9 cellular contexts compared by ENCODE assay signal in genomic region chr3:188348445-188349244, GRCh38.
DNase-seq lines count a peak whose midpoint lies in the region; ATAC-seq, FAIRE-seq and TF ChIP-seq lines count a peak whose summit lies in the region.
"Had no signal": no experiment of that assay in that cellular context is flagged by ENCODE, and none has a peak within 500 bp of the region (broad histone marks: within the 10 kb centered on the region; RNA-seq: fewer than 3 reads in every experiment).

No MANE protein-coding gene starts in this region.

- H3K36me3 ChIP-seq in MG63 (no peaks in the 10 kb centered on the region), H1 (ENCODE audit: control insufficient read depth in 2 of 4, insufficient read depth in 4 of 4, low read length in 3 of 4) (no peaks in the 10 kb centered on the region), mesendoderm (ENCODE audit: control insufficient read depth, insufficient read depth, low read length) (no peaks in the 10 kb centered on the region), neural progenitor cell (no peaks in the 10 kb centered on the region)

- H2BK12ac ChIP-seq in H1 (ENCODE audit: low read depth, low read length) = no peak overlapping the region

- H3K18ac ChIP-seq in H1 (ENCODE audit: extremely low read depth, low read length) (no peak overlapping the region), mesendoderm (ENCODE audit: low read length) (no peak overlapping the region)

- H3K9me3 Mint-ChIP-seq in neural progenitor cell = no peaks in the 10 kb centered on the region

- H3K9ac ChIP-seq in H1 (replicated peaks in 1 of 4; ENCODE audit: extremely low read depth in 1 of 4, low read depth in 3 of 4, low read length in 3 of 4) (no peak overlapping the region), mesendoderm (ENCODE audit: low read length) (no peak overlapping the region), neural progenitor cell (no peak overlapping the region)
- H3K9ac ChIP-seq: parathyroid adenoma had no signal

- CTCF ChIA-PET in AG04449 (lab: Yijun Ruan, JAX) = interaction anchor here (2.9 kb wide), 1 partner anchor 608 kb away, joined by 20 read pairs; no protein-coding TSS in a partner anchor
- CTCF ChIA-PET in H1 (lab: Charles Lee; ENCODE audit: partially characterized antibody) = interaction anchor here (0.7 to 2.3 kb wide), 7 partner anchors 11 to 464 kb away, joined by 4 to 12 read pairs (median 5); no protein-coding TSS in a partner anchor

- FAIRE-seq in H1 (lab: Jason Lieb, UNC) = no peak

- TF ChIP-seq CTCF in AG04449 (IDR thresholded peaks at IDR 0.05; ENCODE audit: insufficient read depth, low read length, missing control alignments) (no peak), H1 (IDR thresholded peaks at IDR 0.05; ENCODE audit: control extremely low read depth in 1 of 3, insufficient read depth in 1 of 3, low read depth in 1 of 3, low read length in 3 of 3) (no peak), neural progenitor cell (IDR thresholded peaks at IDR 0.05) (no peak)

- H4K91ac ChIP-seq in H1 (replicated peaks; ENCODE audit: insufficient read length, low read length) = no peak overlapping the region

- H3K4me1 Mint-ChIP-seq in neural progenitor cell = peaks cover 19% of the 10 kb centered on the region

- H4K20me1 ChIP-seq in H1 (replicated peaks in 1 of 2; ENCODE audit: control insufficient read depth in 1 of 2, insufficient read depth in 2 of 2, low read length in 2 of 2) = no peaks in the 10 kb centered on the region
- H4K20me1 ChIP-seq in neural progenitor cell (ENCODE audit: low read depth) = no peaks in the 10 kb centered on the region

- no peak overlapping the region for H2AFZ ChIP-seq in H1 (ENCODE audit: low read length)
- no peak overlapping the region for H2AFZ ChIP-seq in neural progenitor cell (replicated peaks)
- H2AFZ ChIP-seq: parathyroid adenoma had no signal

- H3K23ac ChIP-seq in H1 (ENCODE audit: insufficient read length) (no peak overlapping the region), mesendoderm (ENCODE audit: low read length) (no peak overlapping the region)

- peaks cover 7% of the 10 kb centered on the region for H3K27me3 Mint-ChIP-seq in neural progenitor cell (ENCODE audit: insufficient read depth, low read depth)

- no peaks in the 10 kb centered on the region for H3K36me3 Mint-ChIP-seq in neural progenitor cell

- no peak overlapping the region for H3K27ac Mint-ChIP-seq in neural progenitor cell

- H3K4ac ChIP-seq in H1 (replicated peaks; ENCODE audit: insufficient read length, low read depth, low read length) (no peak overlapping the region), mesendoderm (ENCODE audit: low read depth, low read length) (no peak overlapping the region)

- no peaks in the 10 kb centered on the region for H3F3A ChIP-seq in neural progenitor cell (ENCODE audit: low read depth)

- H3K56ac ChIP-seq in H1 (replicated peaks; ENCODE audit: insufficient read length, low read depth, low read length) (no peak overlapping the region), mesendoderm (ENCODE audit: low read length) (no peak overlapping the region)

- no peak for TF ChIP-seq POLR2A in H1 (IDR thresholded peaks at IDR 0.05; ENCODE audit: control extremely low read depth in 1 of 2, low read depth in 2 of 2, low read length in 2 of 2)

- no peaks in the 10 kb centered on the region for H3K23me2 ChIP-seq in H1 (ENCODE audit: low read depth, low read length)

- no peaks in the 10 kb centered on the region for H3K79me1 ChIP-seq in H1 (ENCODE audit: low read depth, low read length)
- peaks cover 3% of the 10 kb centered on the region for H3K79me1 ChIP-seq in mesendoderm (ENCODE audit: low read length)

- H3K9me3 ChIP-seq in MG63 = no peaks in the 10 kb centered on the region
- H3K9me3 ChIP-seq in H1 (ENCODE audit: insufficient read depth in 2 of 2, low read depth in 1 of 2, low read length in 1 of 2) = no peaks in the 10 kb centered on the region
- H3K9me3 ChIP-seq in neural progenitor cell (ENCODE audit: low read depth) = no peaks in the 10 kb centered on the region

- H3K14ac ChIP-seq in H1 (ENCODE audit: insufficient read length) = no peak overlapping the region

- no peak overlapping the region for H3K4me2 ChIP-seq in H1 (ENCODE audit: insufficient read depth in 1 of 2, low read depth in 2 of 2, low read length in 2 of 2)
- H3K4me2 ChIP-seq in mesendoderm (ENCODE audit: low read length) = no peak overlapping the region
- no peak overlapping the region for H3K4me2 ChIP-seq in neural progenitor cell

- TF ChIP-seq RAD21 in H1 (IDR thresholded peaks at IDR 0.05 in 1 of 2, conservative IDR thresholded peaks at IDR 0.05 in 1 of 2; ENCODE audit: low read depth in 2 of 2, low read length in 2 of 2) = no peak

- H3K4me1 ChIP-seq in H1 (replicated peaks in 1 of 4; ENCODE audit: control insufficient read depth in 3 of 4, insufficient read depth in 4 of 4, low read length in 3 of 4) (no peaks in the 10 kb centered on the region), mesendoderm (ENCODE audit: control insufficient read depth, low read depth, low read length) (no peaks in the 10 kb centered on the region), neural progenitor cell (no peaks in the 10 kb centered on the region)

- H2BK120ac ChIP-seq in H1 (replicated peaks; ENCODE audit: low read depth, low read length) (no peak overlapping the region), mesendoderm (ENCODE audit: low read depth, low read length) (no peak overlapping the region)

- H3K4me3 Mint-ChIP-seq in neural progenitor cell = no peak overlapping the region

- ATAC-seq in GM21717 (IDR thresholded peaks at IDR 0.05; ENCODE audit: unreplicated experiment) = no peak

- TF ChIP-seq EP300 in H1 (IDR thresholded peaks at IDR 0.05; ENCODE audit: borderline replicate concordance in 1 of 2, low read depth in 2 of 2, low read length in 2 of 2) = no peak

- WGBS in H1 (ENCODE audit: extremely low coverage in 1 of 2, insufficient coverage in 1 of 2, insufficient read length in 1 of 2, insufficient replicate concordance in 2 of 2, low coverage in 1 of 2, low lambda C conversion rate in 2 of 2, missing lambda C conversion rate in 1 of 2), 2 experiments = 84% methylated on average over 7 of the region's 7 CpGs; no CpG with 5 or more reads in 1 of the 2 experiments
- WGBS in mesendoderm (ENCODE audit: extremely low coverage, insufficient coverage, low lambda C conversion rate) = no CpG with 5 or more reads among the region's 7 CpGs

- H3K27ac ChIP-seq in H1 (ENCODE audit: low read depth, low read length) (no peak overlapping the region), mesendoderm (ENCODE audit: low read depth, low read length) (no peak overlapping the region), neural progenitor cell (no peak overlapping the region)
- H3K27ac ChIP-seq: parathyroid adenoma had no signal

- H2BK15ac ChIP-seq in H1 (ENCODE audit: low read length) (no peak overlapping the region), mesendoderm (replicated peaks; ENCODE audit: low read depth) (no peak overlapping the region)

- DNase-seq in AG04449 (ENCODE audit: low read depth, low spot score) (peak; percentile 84), MG63 (peak; percentile 77), H1 (ENCODE audit: low read depth in 1 of 2, low spot score in 2 of 2) (no peak), mesendoderm (peak; percentile 46), neural progenitor cell (ENCODE audit: low spot score) (no peak)
- DNase-seq in stimulated activated CD4-positive, alpha-beta T cell treated with anti-CD3 and anti-CD28 coated beads, Interleukin-1b, Interleukin-23, amount 100 ng/mL, for 48 hours = no peak
- DNase-seq in activated CD4-positive, alpha-beta T cell treated with anti-CD3 and anti-CD28 coated beads for 48 hours = no peak

- POLR2A ChIA-PET in AG04449 (lab: Yijun Ruan, JAX) = interaction anchor here (0.6 to 0.9 kb wide), 2 partner anchors 29 to 73 kb away, joined by 3 read pairs; no protein-coding TSS in a partner anchor
- POLR2A ChIA-PET in H1 (lab: Charles Lee; ENCODE audit: partially characterized antibody) = no interaction called here

- H2BK5ac ChIP-seq in H1 (ENCODE audit: low read depth, low read length) (no peak overlapping the region), mesendoderm (ENCODE audit: low read length) (no peak overlapping the region)

- H4K5ac ChIP-seq in H1 (ENCODE audit: insufficient read length, low read depth, low read length) = no peak overlapping the region
- H4K5ac ChIP-seq in mesendoderm (ENCODE audit: low read length) = no peak overlapping the region

- no peak overlapping the region for H4K8ac ChIP-seq in H1 (ENCODE audit: extremely low read depth, insufficient read depth, low read length)
- H4K8ac ChIP-seq in mesendoderm (ENCODE audit: low read depth, low read length) = no peak overlapping the region

- H2AK5ac ChIP-seq in H1 (ENCODE audit: low read depth, low read length) (no peak overlapping the region), mesendoderm (ENCODE audit: low read length) (no peak overlapping the region)

- H3K4me3 ChIP-seq in AG04449 (ENCODE audit: low read depth, low read length) (no peak overlapping the region), MG63 (no peak overlapping the region), H1 (ENCODE audit: extremely low read depth in 1 of 4, insufficient read depth in 2 of 4, low read depth in 3 of 4, low read length in 4 of 4) (no peak overlapping the region), mesendoderm (ENCODE audit: low read length) (no peak overlapping the region), neural progenitor cell (no peak overlapping the region)

- no peaks in the 10 kb centered on the region for H3K79me2 ChIP-seq in H1 (ENCODE audit: control insufficient read depth in 1 of 2, insufficient read depth in 2 of 2, low read length in 2 of 2)
- no peaks in the 10 kb centered on the region for H3K79me2 ChIP-seq in mesendoderm (ENCODE audit: control insufficient read depth, insufficient read depth, low read length)
- H3K79me2 ChIP-seq in neural progenitor cell (ENCODE audit: low read depth) = no peaks in the 10 kb centered on the region
- H3K79me2 ChIP-seq: parathyroid adenoma had no signal

- H3K27me3 ChIP-seq in MG63 (no peaks in the 10 kb centered on the region), H1 (replicated peaks in 1 of 4; ENCODE audit: control insufficient read depth in 3 of 4, extremely low read depth in 1 of 4, insufficient read depth in 3 of 4, low read length in 3 of 4) (no peaks in the 10 kb centered on the region), mesendoderm (ENCODE audit: insufficient read depth, low read length, poor library complexity) (no peaks in the 10 kb centered on the region), neural progenitor cell (no peaks in the 10 kb centered on the region)

- no peak overlapping the region for H2BK20ac ChIP-seq in H1 (ENCODE audit: low read length)

Comparison
In these comparisons a context has a peak if more than half of its experiments do, and no peak if none do; other contexts are left out.
1. DNase-seq: peak in AG04449 (single experiment), MG63 (single experiment) and mesendoderm (single experiment); none in H1 (0 of 2), neural progenitor cell (single experiment), stimulated activated CD4-positive, alpha-beta T cell treated with anti-CD3 and anti-CD28 coated beads, Interleukin-1b, Interleukin-23, amount 100 ng/mL, for 48 hours (single experiment) and activated CD4-positive, alpha-beta T cell treated with anti-CD3 and anti-CD28 coated beads for 48 hours (single experiment).